In the genomic region with DNA sequence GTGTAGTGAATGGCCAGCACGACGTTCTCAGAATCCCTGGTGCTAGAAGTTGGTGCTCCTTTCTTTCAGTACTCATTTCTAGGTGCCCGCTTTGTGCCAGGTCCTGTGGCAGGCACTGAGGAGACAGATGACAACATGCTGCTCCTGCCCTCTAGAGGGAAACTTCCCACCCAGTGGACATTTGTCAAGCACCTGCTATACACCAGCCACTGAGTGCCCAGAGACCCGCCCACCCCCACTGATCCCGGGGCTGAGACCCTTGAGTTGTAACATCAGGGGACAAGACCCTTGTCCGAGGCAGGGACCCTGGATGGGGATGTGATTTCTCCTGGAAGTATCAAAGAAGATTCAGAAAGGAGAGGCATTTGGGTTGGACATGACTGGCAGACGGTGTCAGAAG, we compare ENCODE assay signal across 1 cellular context.
TF ChIP-seq lines count a peak whose summit lies in the region.

No MANE protein-coding gene starts in this region.

TF ChIP-seq in GM12878, 131 proteins besides CTCF, POLR2A, EP300 and RAD21:
- TF ChIP-seq RUNX3 (IDR thresholded peaks at IDR 0.05; ENCODE audit: low read length) (no peak), CBX3 (IDR thresholded peaks at IDR 0.05; ENCODE audit: borderline replicate concordance, low read depth) (no peak), NRF1 (conservative IDR thresholded peaks at IDR 0.05; ENCODE audit: low read depth, low read length) (no peak), ASH2L (IDR thresholded peaks at IDR 0.05; ENCODE audit: borderline replicate concordance, low read depth) (no peak), ZNF24 (IDR thresholded peaks at IDR 0.05) (no peak), PAX8 (IDR thresholded peaks at IDR 0.05) (no peak), HDAC6 (IDR thresholded peaks at IDR 0.05; ENCODE audit: unreplicated experiment) (no peak), EZH2 (IDR thresholded peaks at IDR 0.05; ENCODE audit: borderline replicate concordance, control insufficient read depth, low read depth, low read length) (no peak), GABPA (IDR thresholded peaks at IDR 0.05; ENCODE audit: low read depth) (no peak), CHD1 (IDR thresholded peaks at IDR 0.05; ENCODE audit: low read depth, low read length) (no peak), STAT3 (IDR thresholded peaks at IDR 0.05; ENCODE audit: low read depth, low read length) (no peak), JUND (IDR thresholded peaks at IDR 0.05; ENCODE audit: low read depth, low read length) (no peak)
- TF ChIP-seq, protein P1, sequence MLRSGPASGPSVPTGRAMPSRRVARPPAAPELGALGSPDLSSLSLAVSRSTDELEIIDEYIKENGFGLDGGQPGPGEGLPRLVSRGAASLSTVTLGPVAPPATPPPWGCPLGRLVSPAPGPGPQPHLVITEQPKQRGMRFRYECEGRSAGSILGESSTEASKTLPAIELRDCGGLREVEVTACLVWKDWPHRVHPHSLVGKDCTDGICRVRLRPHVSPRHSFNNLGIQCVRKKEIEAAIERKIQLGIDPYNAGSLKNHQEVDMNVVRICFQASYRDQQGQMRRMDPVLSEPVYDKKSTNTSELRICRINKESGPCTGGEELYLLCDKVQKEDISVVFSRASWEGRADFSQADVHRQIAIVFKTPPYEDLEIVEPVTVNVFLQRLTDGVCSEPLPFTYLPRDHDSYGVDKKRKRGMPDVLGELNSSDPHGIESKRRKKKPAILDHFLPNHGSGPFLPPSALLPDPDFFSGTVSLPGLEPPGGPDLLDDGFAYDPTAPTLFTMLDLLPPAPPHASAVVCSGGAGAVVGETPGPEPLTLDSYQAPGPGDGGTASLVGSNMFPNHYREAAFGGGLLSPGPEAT (IDR thresholded peaks at IDR 0.05; ENCODE audit: low read depth) = no peak
- TF ChIP-seq, protein P2, sequence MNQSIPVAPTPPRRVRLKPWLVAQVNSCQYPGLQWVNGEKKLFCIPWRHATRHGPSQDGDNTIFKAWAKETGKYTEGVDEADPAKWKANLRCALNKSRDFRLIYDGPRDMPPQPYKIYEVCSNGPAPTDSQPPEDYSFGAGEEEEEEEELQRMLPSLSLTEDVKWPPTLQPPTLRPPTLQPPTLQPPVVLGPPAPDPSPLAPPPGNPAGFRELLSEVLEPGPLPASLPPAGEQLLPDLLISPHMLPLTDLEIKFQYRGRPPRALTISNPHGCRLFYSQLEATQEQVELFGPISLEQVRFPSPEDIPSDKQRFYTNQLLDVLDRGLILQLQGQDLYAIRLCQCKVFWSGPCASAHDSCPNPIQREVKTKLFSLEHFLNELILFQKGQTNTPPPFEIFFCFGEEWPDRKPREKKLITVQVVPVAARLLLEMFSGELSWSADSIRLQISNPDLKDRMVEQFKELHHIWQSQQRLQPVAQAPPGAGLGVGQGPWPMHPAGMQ (IDR thresholded peaks at IDR 0.05; ENCODE audit: borderline replicate concordance) = no peak
- TF ChIP-seq, protein P3, sequence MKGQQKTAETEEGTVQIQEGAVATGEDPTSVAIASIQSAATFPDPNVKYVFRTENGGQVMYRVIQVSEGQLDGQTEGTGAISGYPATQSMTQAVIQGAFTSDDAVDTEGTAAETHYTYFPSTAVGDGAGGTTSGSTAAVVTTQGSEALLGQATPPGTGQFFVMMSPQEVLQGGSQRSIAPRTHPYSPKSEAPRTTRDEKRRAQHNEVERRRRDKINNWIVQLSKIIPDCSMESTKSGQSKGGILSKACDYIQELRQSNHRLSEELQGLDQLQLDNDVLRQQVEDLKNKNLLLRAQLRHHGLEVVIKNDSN (IDR thresholded peaks at IDR 0.05; ENCODE audit: borderline replicate concordance, extremely low read length, insufficient read depth, low read depth, low read length) = no peak
